ENCODE assay signal across 1 cellular context in the genomic region with DNA sequence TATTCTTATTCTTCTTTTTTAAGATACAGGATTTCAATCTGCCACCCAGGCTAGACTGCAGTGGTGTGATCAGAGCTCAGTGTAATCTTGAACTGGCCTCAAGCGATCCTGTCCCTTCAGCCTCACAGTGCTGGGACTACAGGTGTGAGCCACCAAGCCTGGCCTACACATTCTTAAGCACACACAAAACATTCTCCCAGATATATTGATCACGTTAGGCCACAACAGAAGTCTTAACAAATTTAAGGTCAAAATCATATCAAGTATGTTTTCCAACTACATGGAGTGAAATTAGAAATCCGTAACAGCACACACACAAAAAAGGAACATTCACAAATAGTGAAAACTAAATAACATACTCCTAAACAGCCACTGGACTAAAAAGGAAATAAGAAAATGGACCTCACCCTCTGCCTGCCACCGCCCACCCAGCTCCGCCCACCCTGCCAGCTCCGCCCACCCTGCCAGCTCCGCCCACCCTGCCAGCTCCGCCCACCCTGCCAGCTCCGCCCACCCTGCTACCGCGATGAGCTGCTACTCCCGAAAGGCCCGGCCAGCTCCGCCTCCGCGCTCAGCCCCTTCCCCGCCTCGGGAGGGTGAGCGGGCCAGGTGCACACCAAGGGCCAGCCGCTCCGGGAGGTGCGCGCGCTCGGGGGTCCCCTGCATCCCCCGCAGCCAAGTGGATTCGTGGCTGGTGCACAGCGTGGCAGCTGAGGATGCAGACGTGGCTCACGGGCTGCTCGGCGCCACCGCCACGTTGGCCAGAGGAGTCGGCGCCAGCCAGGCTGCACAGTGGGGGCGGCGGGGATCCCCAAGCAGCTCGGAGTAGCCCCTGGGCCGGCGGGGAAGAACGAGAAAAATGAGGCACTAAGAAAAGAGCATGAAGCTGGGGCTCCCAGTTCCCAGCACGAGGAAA.
TF ChIP-seq lines count a peak whose summit lies in the region.

No MANE protein-coding gene starts in this region.

TF ChIP-seq in K562, 482 proteins besides CTCF, POLR2A, EP300 and RAD21 (continued from another document and continues in another):
- TF ChIP-seq, protein P1, sequence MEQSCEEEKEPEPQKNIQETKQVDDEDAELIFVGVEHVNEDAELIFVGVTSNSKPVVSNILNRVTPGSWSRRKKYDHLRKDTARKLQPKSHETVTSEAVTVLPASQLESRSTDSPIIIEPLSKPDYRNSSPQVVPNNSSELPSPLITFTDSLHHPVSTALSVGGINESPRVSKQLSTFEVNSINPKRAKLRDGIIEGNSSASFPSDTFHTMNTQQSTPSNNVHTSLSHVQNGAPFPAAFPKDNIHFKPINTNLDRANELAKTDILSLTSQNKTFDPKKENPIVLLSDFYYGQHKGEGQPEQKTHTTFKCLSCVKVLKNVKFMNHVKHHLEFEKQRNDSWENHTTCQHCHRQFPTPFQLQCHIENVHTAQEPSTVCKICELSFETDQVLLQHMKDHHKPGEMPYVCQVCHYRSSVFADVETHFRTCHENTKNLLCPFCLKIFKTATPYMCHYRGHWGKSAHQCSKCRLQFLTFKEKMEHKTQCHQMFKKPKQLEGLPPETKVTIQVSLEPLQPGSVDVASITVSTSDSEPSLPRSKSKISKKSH (CRISPR knock-in tag; IDR thresholded peaks at IDR 0.05) = no peak
- TF ChIP-seq ZNF12 (CRISPR knock-in tag; IDR thresholded peaks at IDR 0.05) = no peak
- TF ChIP-seq, protein P2, sequence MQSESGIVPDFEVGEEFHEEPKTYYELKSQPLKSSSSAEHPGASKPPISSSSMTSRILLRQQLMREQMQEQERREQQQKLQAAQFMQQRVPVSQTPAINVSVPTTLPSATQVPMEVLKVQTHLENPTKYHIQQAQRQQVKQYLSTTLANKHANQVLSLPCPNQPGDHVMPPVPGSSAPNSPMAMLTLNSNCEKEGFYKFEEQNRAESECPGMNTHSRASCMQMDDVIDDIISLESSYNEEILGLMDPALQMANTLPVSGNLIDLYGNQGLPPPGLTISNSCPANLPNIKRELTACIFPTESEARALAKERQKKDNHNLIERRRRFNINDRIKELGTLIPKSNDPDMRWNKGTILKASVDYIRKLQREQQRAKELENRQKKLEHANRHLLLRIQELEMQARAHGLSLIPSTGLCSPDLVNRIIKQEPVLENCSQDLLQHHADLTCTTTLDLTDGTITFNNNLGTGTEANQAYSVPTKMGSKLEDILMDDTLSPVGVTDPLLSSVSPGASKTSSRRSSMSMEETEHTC (IDR thresholded peaks at IDR 0.05) = no peak
- no peak for TF ChIP-seq BRD4 (IDR thresholded peaks at IDR 0.05)
- TF ChIP-seq EHMT2 (IDR thresholded peaks at IDR 0.05) = no peak
- TF ChIP-seq TAF1 (IDR thresholded peaks at IDR 0.05; ENCODE audit: control insufficient read depth, extremely low read depth, insufficient read depth, low read length, severe bottlenecking) = peak; percentile 51
- TF ChIP-seq ZZZ3 (IDR thresholded peaks at IDR 0.05) = no peak
- TF ChIP-seq, protein P3, sequence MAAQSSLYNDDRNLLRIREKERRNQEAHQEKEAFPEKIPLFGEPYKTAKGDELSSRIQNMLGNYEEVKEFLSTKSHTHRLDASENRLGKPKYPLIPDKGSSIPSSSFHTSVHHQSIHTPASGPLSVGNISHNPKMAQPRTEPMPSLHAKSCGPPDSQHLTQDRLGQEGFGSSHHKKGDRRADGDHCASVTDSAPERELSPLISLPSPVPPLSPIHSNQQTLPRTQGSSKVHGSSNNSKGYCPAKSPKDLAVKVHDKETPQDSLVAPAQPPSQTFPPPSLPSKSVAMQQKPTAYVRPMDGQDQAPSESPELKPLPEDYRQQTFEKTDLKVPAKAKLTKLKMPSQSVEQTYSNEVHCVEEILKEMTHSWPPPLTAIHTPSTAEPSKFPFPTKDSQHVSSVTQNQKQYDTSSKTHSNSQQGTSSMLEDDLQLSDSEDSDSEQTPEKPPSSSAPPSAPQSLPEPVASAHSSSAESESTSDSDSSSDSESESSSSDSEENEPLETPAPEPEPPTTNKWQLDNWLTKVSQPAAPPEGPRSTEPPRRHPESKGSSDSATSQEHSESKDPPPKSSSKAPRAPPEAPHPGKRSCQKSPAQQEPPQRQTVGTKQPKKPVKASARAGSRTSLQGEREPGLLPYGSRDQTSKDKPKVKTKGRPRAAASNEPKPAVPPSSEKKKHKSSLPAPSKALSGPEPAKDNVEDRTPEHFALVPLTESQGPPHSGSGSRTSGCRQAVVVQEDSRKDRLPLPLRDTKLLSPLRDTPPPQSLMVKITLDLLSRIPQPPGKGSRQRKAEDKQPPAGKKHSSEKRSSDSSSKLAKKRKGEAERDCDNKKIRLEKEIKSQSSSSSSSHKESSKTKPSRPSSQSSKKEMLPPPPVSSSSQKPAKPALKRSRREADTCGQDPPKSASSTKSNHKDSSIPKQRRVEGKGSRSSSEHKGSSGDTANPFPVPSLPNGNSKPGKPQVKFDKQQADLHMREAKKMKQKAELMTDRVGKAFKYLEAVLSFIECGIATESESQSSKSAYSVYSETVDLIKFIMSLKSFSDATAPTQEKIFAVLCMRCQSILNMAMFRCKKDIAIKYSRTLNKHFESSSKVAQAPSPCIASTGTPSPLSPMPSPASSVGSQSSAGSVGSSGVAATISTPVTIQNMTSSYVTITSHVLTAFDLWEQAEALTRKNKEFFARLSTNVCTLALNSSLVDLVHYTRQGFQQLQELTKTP (IDR thresholded peaks at IDR 0.05; ENCODE audit: low read depth in 1 of 2, partially characterized antibody in 2 of 2) = no peak
- TF ChIP-seq ZNF143 (CRISPR knock-in tag; IDR thresholded peaks at IDR 0.05) = no peak
- no peak for TF ChIP-seq ZNF133 (CRISPR knock-in tag; IDR thresholded peaks at IDR 0.05)
- no peak for TF ChIP-seq NFXL1 (CRISPR knock-in tag; IDR thresholded peaks at IDR 0.05)
- peak; percentile 81 for TF ChIP-seq EP400 (IDR thresholded peaks at IDR 0.05)
- TF ChIP-seq ZNF830 (CRISPR knock-in tag; IDR thresholded peaks at IDR 0.05) = no peak
- TF ChIP-seq, protein P4, sequence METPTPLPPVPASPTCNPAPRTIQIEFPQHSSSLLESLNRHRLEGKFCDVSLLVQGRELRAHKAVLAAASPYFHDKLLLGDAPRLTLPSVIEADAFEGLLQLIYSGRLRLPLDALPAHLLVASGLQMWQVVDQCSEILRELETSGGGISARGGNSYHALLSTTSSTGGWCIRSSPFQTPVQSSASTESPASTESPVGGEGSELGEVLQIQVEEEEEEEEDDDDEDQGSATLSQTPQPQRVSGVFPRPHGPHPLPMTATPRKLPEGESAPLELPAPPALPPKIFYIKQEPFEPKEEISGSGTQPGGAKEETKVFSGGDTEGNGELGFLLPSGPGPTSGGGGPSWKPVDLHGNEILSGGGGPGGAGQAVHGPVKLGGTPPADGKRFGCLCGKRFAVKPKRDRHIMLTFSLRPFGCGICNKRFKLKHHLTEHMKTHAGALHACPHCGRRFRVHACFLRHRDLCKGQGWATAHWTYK (CRISPR knock-in tag; IDR thresholded peaks at IDR 0.05) = peak; percentile 67; the same call in 1 of the 2 replicates
- no peak for TF ChIP-seq BHLHE40 (IDR thresholded peaks at IDR 0.05; ENCODE audit: low read length)
- TF ChIP-seq, protein P5, sequence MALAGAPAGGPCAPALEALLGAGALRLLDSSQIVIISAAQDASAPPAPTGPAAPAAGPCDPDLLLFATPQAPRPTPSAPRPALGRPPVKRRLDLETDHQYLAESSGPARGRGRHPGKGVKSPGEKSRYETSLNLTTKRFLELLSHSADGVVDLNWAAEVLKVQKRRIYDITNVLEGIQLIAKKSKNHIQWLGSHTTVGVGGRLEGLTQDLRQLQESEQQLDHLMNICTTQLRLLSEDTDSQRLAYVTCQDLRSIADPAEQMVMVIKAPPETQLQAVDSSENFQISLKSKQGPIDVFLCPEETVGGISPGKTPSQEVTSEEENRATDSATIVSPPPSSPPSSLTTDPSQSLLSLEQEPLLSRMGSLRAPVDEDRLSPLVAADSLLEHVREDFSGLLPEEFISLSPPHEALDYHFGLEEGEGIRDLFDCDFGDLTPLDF (CRISPR knock-in tag; IDR thresholded peaks at IDR 0.05) = no peak
- TF ChIP-seq HCFC1 (IDR thresholded peaks at IDR 0.05; ENCODE audit: low read depth, low read length) = no peak
- TF ChIP-seq, protein P6, sequence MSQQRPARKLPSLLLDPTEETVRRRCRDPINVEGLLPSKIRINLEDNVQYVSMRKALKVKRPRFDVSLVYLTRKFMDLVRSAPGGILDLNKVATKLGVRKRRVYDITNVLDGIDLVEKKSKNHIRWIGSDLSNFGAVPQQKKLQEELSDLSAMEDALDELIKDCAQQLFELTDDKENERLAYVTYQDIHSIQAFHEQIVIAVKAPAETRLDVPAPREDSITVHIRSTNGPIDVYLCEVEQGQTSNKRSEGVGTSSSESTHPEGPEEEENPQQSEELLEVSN (IDR thresholded peaks at IDR 0.05; ENCODE audit: borderline replicate concordance in 1 of 2, extremely low read depth in 1 of 2, insufficient read depth in 1 of 2, insufficient read length in 1 of 2, low read depth in 1 of 2, low read length in 1 of 2, poor library complexity in 1 of 2, severe bottlenecking in 1 of 2) = peak in 1 of 2 experiments; percentile 55
- no peak for TF ChIP-seq CBX1 (IDR thresholded peaks at IDR 0.05; ENCODE audit: low read depth)
- TF ChIP-seq MAZ (CRISPR knock-in tag; conservative IDR thresholded peaks at IDR 0.05 in 1 of 2, IDR thresholded peaks at IDR 0.05 in 1 of 2) = peak; percentile 52 to 74; a peak in 3 of 4 replicates
- no peak for TF ChIP-seq TBL1XR1 (IDR thresholded peaks at IDR 0.05; ENCODE audit: low read length in 2 of 2)
- no peak for TF ChIP-seq RCOR1 (IDR thresholded peaks at IDR 0.05; ENCODE audit: borderline replicate concordance in 1 of 2, low read depth in 2 of 2, low read length in 2 of 2)
- TF ChIP-seq GATA2 (CRISPR knock-in tag; IDR thresholded peaks at IDR 0.05) = no peak
- no peak for TF ChIP-seq ZNF3 (CRISPR knock-in tag; IDR thresholded peaks at IDR 0.05)
- no peak for TF ChIP-seq LCOR (CRISPR knock-in tag; IDR thresholded peaks at IDR 0.05)
- TF ChIP-seq, protein P7, sequence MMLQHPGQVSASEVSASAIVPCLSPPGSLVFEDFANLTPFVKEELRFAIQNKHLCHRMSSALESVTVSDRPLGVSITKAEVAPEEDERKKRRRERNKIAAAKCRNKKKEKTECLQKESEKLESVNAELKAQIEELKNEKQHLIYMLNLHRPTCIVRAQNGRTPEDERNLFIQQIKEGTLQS (IDR thresholded peaks at IDR 0.05) = no peak
- TF ChIP-seq, protein P7 (CRISPR knock-in tag; conservative IDR thresholded peaks at IDR 0.05) = no peak
- TF ChIP-seq ZNF589 (CRISPR knock-in tag; IDR thresholded peaks at IDR 0.05; ENCODE audit: low read depth) = no peak
- TF ChIP-seq, protein P8, sequence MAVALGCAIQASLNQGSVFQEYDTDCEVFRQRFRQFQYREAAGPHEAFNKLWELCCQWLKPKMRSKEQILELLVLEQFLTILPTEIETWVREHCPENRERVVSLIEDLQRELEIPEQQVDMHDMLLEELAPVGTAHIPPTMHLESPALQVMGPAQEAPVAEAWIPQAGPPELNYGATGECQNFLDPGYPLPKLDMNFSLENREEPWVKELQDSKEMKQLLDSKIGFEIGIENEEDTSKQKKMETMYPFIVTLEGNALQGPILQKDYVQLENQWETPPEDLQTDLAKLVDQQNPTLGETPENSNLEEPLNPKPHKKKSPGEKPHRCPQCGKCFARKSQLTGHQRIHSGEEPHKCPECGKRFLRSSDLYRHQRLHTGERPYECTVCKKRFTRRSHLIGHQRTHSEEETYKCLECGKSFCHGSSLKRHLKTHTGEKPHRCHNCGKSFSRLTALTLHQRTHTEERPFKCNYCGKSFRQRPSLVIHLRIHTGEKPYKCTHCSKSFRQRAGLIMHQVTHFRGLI (CRISPR knock-in tag; IDR thresholded peaks at IDR 0.05) = no peak
- TF ChIP-seq CEBPB (tag; IDR thresholded peaks at IDR 0.05) = no peak
- no peak for TF ChIP-seq BACH1 (tag; IDR thresholded peaks at IDR 0.05)
- TF ChIP-seq EZH2 (IDR thresholded peaks at IDR 0.05; ENCODE audit: borderline replicate concordance, low read depth, low read length) = no peak
- no peak for TF ChIP-seq CREB1 (IDR thresholded peaks at IDR 0.05)
- no peak for TF ChIP-seq CREB1 (CRISPR knock-in tag; IDR thresholded peaks at IDR 0.05)
- TF ChIP-seq ZKSCAN8 (CRISPR knock-in tag; IDR thresholded peaks at IDR 0.05) = no peak
- TF ChIP-seq HDAC6 (IDR thresholded peaks at IDR 0.05; ENCODE audit: low read depth, low read length) = no peak
- no peak for TF ChIP-seq SMARCE1 (IDR thresholded peaks at IDR 0.05)
- TF ChIP-seq SMAD4 (CRISPR knock-in tag; conservative IDR thresholded peaks at IDR 0.05) = peak; percentile 56
- TF ChIP-seq, protein P9, sequence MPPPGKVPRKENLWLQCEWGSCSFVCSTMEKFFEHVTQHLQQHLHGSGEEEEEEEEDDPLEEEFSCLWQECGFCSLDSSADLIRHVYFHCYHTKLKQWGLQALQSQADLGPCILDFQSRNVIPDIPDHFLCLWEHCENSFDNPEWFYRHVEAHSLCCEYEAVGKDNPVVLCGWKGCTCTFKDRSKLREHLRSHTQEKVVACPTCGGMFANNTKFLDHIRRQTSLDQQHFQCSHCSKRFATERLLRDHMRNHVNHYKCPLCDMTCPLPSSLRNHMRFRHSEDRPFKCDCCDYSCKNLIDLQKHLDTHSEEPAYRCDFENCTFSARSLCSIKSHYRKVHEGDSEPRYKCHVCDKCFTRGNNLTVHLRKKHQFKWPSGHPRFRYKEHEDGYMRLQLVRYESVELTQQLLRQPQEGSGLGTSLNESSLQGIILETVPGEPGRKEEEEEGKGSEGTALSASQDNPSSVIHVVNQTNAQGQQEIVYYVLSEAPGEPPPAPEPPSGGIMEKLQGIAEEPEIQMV (tag; conservative IDR thresholded peaks at IDR 0.05; ENCODE audit: low read depth) = no peak
- TF ChIP-seq SREBF1 (IDR thresholded peaks at IDR 0.05; ENCODE audit: borderline replicate concordance, low read depth, low read length) = no peak
- no peak for TF ChIP-seq ZNF239 (CRISPR knock-in tag; IDR thresholded peaks at IDR 0.05)
- TF ChIP-seq ZNF75A (CRISPR knock-in tag; IDR thresholded peaks at IDR 0.05) = no peak
- TF ChIP-seq, protein P10, sequence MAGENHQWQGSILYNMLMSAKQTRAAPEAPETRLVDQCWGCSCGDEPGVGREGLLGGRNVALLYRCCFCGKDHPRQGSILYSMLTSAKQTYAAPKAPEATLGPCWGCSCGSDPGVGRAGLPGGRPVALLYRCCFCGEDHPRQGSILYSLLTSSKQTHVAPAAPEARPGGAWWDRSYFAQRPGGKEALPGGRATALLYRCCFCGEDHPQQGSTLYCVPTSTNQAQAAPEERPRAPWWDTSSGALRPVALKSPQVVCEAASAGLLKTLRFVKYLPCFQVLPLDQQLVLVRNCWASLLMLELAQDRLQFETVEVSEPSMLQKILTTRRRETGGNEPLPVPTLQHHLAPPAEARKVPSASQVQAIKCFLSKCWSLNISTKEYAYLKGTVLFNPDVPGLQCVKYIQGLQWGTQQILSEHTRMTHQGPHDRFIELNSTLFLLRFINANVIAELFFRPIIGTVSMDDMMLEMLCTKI (IDR thresholded peaks at IDR 0.05; ENCODE audit: partially characterized antibody) = no peak
- TF ChIP-seq, protein P11, sequence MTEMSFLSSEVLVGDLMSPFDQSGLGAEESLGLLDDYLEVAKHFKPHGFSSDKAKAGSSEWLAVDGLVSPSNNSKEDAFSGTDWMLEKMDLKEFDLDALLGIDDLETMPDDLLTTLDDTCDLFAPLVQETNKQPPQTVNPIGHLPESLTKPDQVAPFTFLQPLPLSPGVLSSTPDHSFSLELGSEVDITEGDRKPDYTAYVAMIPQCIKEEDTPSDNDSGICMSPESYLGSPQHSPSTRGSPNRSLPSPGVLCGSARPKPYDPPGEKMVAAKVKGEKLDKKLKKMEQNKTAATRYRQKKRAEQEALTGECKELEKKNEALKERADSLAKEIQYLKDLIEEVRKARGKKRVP (CRISPR knock-in tag; IDR thresholded peaks at IDR 0.05) = no peak
- TF ChIP-seq ZNF253 (CRISPR knock-in tag; conservative IDR thresholded peaks at IDR 0.05) = no peak
